Comparison of ENCODE assay signal across 8 cellular contexts in genomic region chr20:856361-856775, GRCh38.
DNase-seq lines count a peak whose midpoint lies in the region; ATAC-seq and FAIRE-seq lines count a peak whose summit lies in the region.

No MANE protein-coding gene starts in this region.

- DNase-seq in SIG-M5 treated with dmso at 0.1 percent for 504 hours (lab: John Stamatoyannopoulos, UW; ENCODE audit: unreplicated experiment) = peak; percentile 19
- DNase-seq in SIG-M5 (lab: John Stamatoyannopoulos, UW) = no peak
- DNase-seq in activated naive CD4-positive, alpha-beta T cell treated with Interleukin-2 at 50 U/mL for 16 hours = peak; percentile 61
- peak; percentile 98 for DNase-seq in kidney tubule cell (ENCODE audit: low spot score)
- peak; percentile 93 for DNase-seq in urothelium cell line (ENCODE audit: low spot score)
- DNase-seq in inferior parietal cortex (ENCODE audit: extremely low spot score) = no peak

- ATAC-seq in GM21447 (IDR thresholded peaks at IDR 0.05; ENCODE audit: unreplicated experiment) = no peak
- ATAC-seq in HG03442 (IDR thresholded peaks at IDR 0.05; ENCODE audit: unreplicated experiment) = no peak

- peak; percentile 93 for FAIRE-seq in urothelium cell line (lab: Jason Lieb, UNC)

Comparison
In these comparisons a context has a peak if more than half of its experiments do, and no peak if none do; other contexts are left out.
1. DNase-seq: peak in SIG-M5 treated with dmso at 0.1 percent for 504 hours (single experiment), activated naive CD4-positive, alpha-beta T cell treated with Interleukin-2 at 50 U/mL for 16 hours (single experiment), kidney tubule cell (single experiment) and urothelium cell line (single experiment); none in SIG-M5 (single experiment) and inferior parietal cortex (single experiment).